ENCODE assay signal across 25 cellular contexts in the genomic region with DNA sequence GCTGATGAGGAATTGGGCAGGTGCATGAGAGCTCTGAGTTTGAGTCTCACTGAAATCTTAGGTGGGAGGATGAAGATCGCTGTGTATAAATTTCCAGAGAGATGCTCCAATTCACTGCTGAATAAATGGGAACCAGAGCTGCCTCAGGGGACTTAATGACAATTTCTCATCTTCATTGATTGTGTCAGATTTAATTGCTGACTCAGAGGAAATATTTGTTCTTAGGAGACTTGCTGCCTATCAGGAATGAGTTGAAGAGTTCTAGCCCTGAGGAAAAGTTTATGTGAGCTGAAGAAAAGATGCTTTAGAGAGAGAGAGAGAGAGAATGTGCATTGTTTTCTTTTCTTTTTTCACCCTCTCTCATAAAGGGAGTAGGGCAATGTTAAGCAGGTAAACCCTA.
"Had no signal": no experiment of that assay in that cellular context is flagged by ENCODE, and none has a peak within 500 bp of the region (broad histone marks: within the 10 kb centered on the region; RNA-seq: fewer than 3 reads in every experiment).

No MANE protein-coding gene starts in this region.

- H3K27ac ChIP-seq: colonic mucosa, epithelial cell of prostate, esophagus squamous epithelium, gastrocnemius medialis, heart right ventricle, left lung, lower lobe of right lung had no signal

- H3K36me3 ChIP-seq: colonic mucosa, esophagus squamous epithelium, gastrocnemius medialis, heart right ventricle, left lung, lower lobe of right lung had no signal

- FAIRE-seq: endometrium, islet of Langerhans, keratinocyte had no signal

- H3K4me1 ChIP-seq: colonic mucosa, esophagus squamous epithelium, gastrocnemius medialis, heart right ventricle, left lung, lower lobe of right lung had no signal

- H3K9me3 ChIP-seq: colonic mucosa, esophagus squamous epithelium, gastrocnemius medialis, mucosa of descending colon had no signal

- H3K4me3 ChIP-seq: colonic mucosa, esophagus squamous epithelium, gastrocnemius medialis, heart right ventricle, left lung, lower lobe of right lung, mucosa of descending colon had no signal

- ATAC-seq: effector memory CD8-positive, alpha-beta T cell; esophagus mucosa; gastrocnemius medialis; heart right ventricle; left cardiac atrium; left lung; left ventricle myocardium superior; lower lobe of right lung; mucosa of descending colon had no signal

- DNase-seq: colonic mucosa; cortex of kidney; effector CD8-positive, alpha-beta T cell; effector memory CD8-positive, alpha-beta T cell; endodermal cell; erythroblast; esophagus squamous epithelium; foreskin fibroblast; foreskin melanocyte; gastrocnemius medialis; glutamatergic neuron; head of caudate nucleus; heart right ventricle; hippocampal formation; left cardiac atrium; left lung; left ventricle myocardium superior; lower lobe of right lung; mesenchymal stem cell; mucosa of descending colon had no signal

- H3K27me3 ChIP-seq: colonic mucosa, esophagus squamous epithelium, gastrocnemius medialis, left lung had no signal
